8 cellular contexts compared by ENCODE assay signal in the genomic region with DNA sequence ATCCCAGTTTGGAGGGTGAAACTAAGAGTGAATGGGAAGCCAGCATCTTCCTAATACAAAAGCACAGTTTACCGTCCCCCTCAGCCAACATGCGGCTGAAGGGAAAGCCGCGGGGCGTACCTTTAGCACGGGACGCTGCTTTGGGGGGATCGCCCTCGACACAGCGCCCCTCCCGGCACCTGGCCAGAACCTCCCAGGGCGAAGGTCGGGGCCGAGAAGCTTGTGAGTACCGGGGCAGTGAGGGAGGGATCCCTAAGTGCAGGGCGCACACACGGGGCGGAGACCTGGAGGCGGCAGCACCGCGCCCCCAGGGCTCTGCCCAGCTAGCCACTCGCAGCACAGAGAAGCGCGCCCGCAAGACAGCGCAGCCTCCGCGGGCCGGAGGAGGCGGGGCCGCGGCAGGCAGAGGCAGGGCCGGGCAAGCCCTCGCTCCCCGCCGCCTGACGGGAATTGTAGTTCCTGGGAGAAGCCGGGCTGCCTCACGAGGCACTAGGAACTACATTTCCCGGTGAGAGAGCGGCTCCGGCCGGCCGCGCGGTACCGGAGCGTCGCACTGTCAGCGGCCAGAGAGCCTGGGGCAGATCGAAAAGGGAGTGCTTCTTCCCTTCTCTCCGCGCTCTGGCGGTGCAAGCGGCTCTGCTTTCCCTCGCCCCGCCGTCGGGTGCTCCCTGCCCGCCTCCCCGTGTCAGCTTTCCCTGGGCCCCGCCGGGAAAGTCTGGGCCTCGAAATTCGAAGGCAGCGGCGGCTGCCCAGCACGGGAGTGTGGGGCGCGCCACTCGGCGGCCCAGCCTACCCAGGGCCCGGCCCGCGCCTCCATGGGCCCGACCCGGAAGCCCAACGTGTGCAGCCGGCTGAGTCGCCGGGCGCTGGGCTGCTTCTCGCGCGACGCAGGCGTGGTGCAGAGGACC. TPM values are rescaled to one million over a fixed set of nuclear protein-coding genes. Genes with fewer than 3 reads are reported as not detected.
DNase-seq lines count a peak whose midpoint lies in the region; TF ChIP-seq lines count a peak whose summit lies in the region.

TSS of gene DCAF17 (plus strand) at position 464 of the 908 bp plus-strand sequence. CDS start at position 816, 352 bp downstream.
A gene with protein sequence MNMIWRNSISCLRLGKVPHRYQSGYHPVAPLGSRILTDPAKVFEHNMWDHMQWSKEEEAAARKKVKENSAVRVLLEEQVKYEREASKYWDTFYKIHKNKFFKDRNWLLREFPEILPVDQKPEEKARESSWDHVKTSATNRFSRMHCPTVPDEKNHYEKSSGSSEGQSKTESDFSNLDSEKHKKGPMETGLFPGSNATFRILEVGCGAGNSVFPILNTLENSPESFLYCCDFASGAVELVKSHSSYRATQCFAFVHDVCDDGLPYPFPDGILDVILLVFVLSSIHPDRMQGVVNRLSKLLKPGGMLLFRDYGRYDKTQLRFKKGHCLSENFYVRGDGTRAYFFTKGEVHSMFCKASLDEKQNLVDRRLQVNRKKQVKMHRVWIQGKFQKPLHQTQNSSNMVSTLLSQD (minus strand): TSS at position 228 of the 908 bp plus-strand sequence. CDS start 41,805 bp downstream, outside the sequence.

- H2BK20ac ChIP-seq in H9 (ENCODE audit: low read depth, low read length, poor library complexity, severe bottlenecking) = no peak within 1 kb of the TSS

- H2BK15ac ChIP-seq in H9 (ENCODE audit: low read depth, low read length) = no peak within 1 kb of the TSS

- H3K9me3 Mint-ChIP-seq in H9 (no peaks in the 10 kb centered on the region), neural progenitor cell (no peaks in the 10 kb centered on the region)

- no peak within 1 kb of the TSS for H4K91ac ChIP-seq in H9 (ENCODE audit: insufficient read length, low read depth, low read length)

- peak within 1 kb of the TSS; percentile 90 for H3K18ac ChIP-seq in H9 (ENCODE audit: insufficient read length, low read depth, low read length)

- H3K27ac ChIP-seq in H9 (ENCODE audit: insufficient read length, low read depth, low read length) (peak within 1 kb of the TSS; percentile 83), neural progenitor cell (peak within 1 kb of the TSS; percentile 89)

- H3K9ac ChIP-seq in H9 (ENCODE audit: extremely low read depth, insufficient read length, low read length) = peak within 1 kb of the TSS; percentile 79
- H3K9ac ChIP-seq in neural progenitor cell = peak within 1 kb of the TSS; percentile 45

- H3K4me1 ChIP-seq in H9 (ENCODE audit: insufficient read depth, low read length) = peaks cover 2% of the 10 kb centered on the region; the same call in 1 of the 2 replicates
- H3K4me1 ChIP-seq in neural progenitor cell = peaks cover 29% of the 10 kb centered on the region

- H3K36me3 Mint-ChIP-seq in H9 (ENCODE audit: insufficient read depth in 1 of 3, low read depth in 3 of 3) (peaks cover 34 to 40% (median 36%) of the 10 kb centered on the region in 3 experiments; a peak in 6 of 7 replicates), neural progenitor cell (peaks cover 27% of the 10 kb centered on the region)

- no peak within 1 kb of the TSS for H2AK5ac ChIP-seq in H9 (ENCODE audit: insufficient read length, low read length)

- no peaks in the 10 kb centered on the region for H4K20me1 ChIP-seq in H9 (ENCODE audit: control insufficient read depth, insufficient read depth, insufficient read length)
- no peaks in the 10 kb centered on the region for H4K20me1 ChIP-seq in neural progenitor cell (ENCODE audit: low read depth)

- no peaks in the 10 kb centered on the region for H3K9me3 ChIP-seq in H9 (ENCODE audit: control insufficient read depth, low read depth, low read length)
- H3K9me3 ChIP-seq in neural progenitor cell (ENCODE audit: low read depth) = no peaks in the 10 kb centered on the region

- peaks cover 19% of the 10 kb centered on the region for H3K36me3 ChIP-seq in neural progenitor cell

- H2AFZ ChIP-seq in H9 (ENCODE audit: low read length) (no peak within 1 kb of the TSS), neural progenitor cell (replicated peaks) (peak within 1 kb of the TSS; percentile 83)

- H2BK120ac ChIP-seq in H9 (ENCODE audit: low read depth, low read length, poor library complexity, severe bottlenecking) = no peak within 1 kb of the TSS

- no peak within 1 kb of the TSS for H3K23ac ChIP-seq in H9 (ENCODE audit: insufficient read length, low read depth, low read length)

- no CpG with 5 or more reads among the region's 87 CpGs for WGBS in H9 (ENCODE audit: extremely low coverage, insufficient read length, low lambda C conversion rate)

- peak; percentile 96 for DNase-seq in GDM1 (lab: John Stamatoyannopoulos, UW)
- DNase-seq in H9 = peak; percentile 98
- peak; percentile 95 for DNase-seq in M059J (ENCODE audit: low read depth)
- peak; percentile 85 for DNase-seq in SIG-M5 (lab: John Stamatoyannopoulos, UW)
- DNase-seq in activated gamma-delta T cell treated with Interleukin-2 at 50 U/mL for 16 hours = peak; percentile 92
- peak; percentile 97 to 99 for DNase-seq in foreskin fibroblast
- DNase-seq in neural progenitor cell (ENCODE audit: low spot score) = peak; percentile 99
- DNase-seq in stromal cell of bone marrow (ENCODE audit: low read depth) = peak; percentile 95

- H4K8ac ChIP-seq in H9 (replicated peaks; ENCODE audit: insufficient read length, low read depth, low read length) = no peak within 1 kb of the TSS

- H3K4me3 ChIP-seq in foreskin fibroblast (ENCODE audit: low read depth in 1 of 2, low read length in 2 of 2) (peak within 1 kb of the TSS; percentile 66 to 92), neural progenitor cell (peak within 1 kb of the TSS; percentile 68)

- H2BK12ac ChIP-seq in H9 (ENCODE audit: insufficient read length, low read depth, low read length) = no peak within 1 kb of the TSS

- TF ChIP-seq CTCF in H9 (conservative IDR thresholded peaks at IDR 0.05) (peak; percentile 74), foreskin fibroblast (IDR thresholded peaks at IDR 0.05; ENCODE audit: low read depth, low read length) (peak; percentile 14), neural progenitor cell (IDR thresholded peaks at IDR 0.05) (peak; percentile 62)

- peak within 1 kb of the TSS; percentile 94 for H4K5ac ChIP-seq in H9 (ENCODE audit: insufficient read length, low read depth, low read length)

- H2BK5ac ChIP-seq in H9 (ENCODE audit: insufficient read length, low read length) = no peak within 1 kb of the TSS

- peaks cover 24% of the 10 kb centered on the region for H3F3A ChIP-seq in neural progenitor cell (ENCODE audit: low read depth)

- H3K4me2 ChIP-seq in H9 (ENCODE audit: insufficient read depth, insufficient read length, low read length) (peak within 1 kb of the TSS; percentile 86), neural progenitor cell (peak within 1 kb of the TSS; percentile 81)

- H3K27ac Mint-ChIP-seq in H9 (peak within 1 kb of the TSS; percentile 94 to 99 (median 99)), neural progenitor cell (peak within 1 kb of the TSS; percentile 52)

- H3T11ph ChIP-seq in H9 (ENCODE audit: low read length) = no peak within 1 kb of the TSS

- peak within 1 kb of the TSS; percentile 76 to 89 for H3K4me3 Mint-ChIP-seq in H9
- peak within 1 kb of the TSS; percentile 93 for H3K4me3 Mint-ChIP-seq in neural progenitor cell

- H3K4ac ChIP-seq in H9 (ENCODE audit: low read depth, low read length) = no peak within 1 kb of the TSS; the same call in 1 of the 2 replicates

- no peaks in the 10 kb centered on the region; the same call in 1 of the 2 replicates for H3K79me2 ChIP-seq in H9 (ENCODE audit: insufficient read depth, low read length)
- peaks cover 85% of the 10 kb centered on the region for H3K79me2 ChIP-seq in neural progenitor cell (ENCODE audit: low read depth)

- H3K27me3 ChIP-seq in H9 (ENCODE audit: insufficient read depth, low read length) (no peaks in the 10 kb centered on the region), neural progenitor cell (no peaks in the 10 kb centered on the region)

- H3K56ac ChIP-seq in H9 (ENCODE audit: insufficient read length, low read depth, low read length) = no peak within 1 kb of the TSS

- H3K27me3 Mint-ChIP-seq in H9 (ENCODE audit: low read depth) (no peaks in the 10 kb centered on the region), neural progenitor cell (ENCODE audit: insufficient read depth, low read depth) (no peaks in the 10 kb centered on the region)

- H3K23me2 ChIP-seq in H9 (ENCODE audit: insufficient read length, low read depth, low read length, poor library complexity, severe bottlenecking) = peaks cover 10% of the 10 kb centered on the region

- H3K4me1 Mint-ChIP-seq in H9 (peaks cover 43 to 46% of the 10 kb centered on the region in 2 experiments), neural progenitor cell (peaks cover 23% of the 10 kb centered on the region)

- peak within 1 kb of the TSS; percentile 75 for H3K14ac ChIP-seq in H9 (ENCODE audit: insufficient read depth, low read length)

- H3K79me1 ChIP-seq in H9 (ENCODE audit: insufficient read depth, low read depth, low read length, poor library complexity, severe bottlenecking) = no peaks in the 10 kb centered on the region

RNA-seq across cellular contexts. Expression of gene DCAF17, which starts in this region (rescaled TPM):
- total RNA-seq in H9 (2021) (25.5 and 28.1 TPM in 2 replicates), neural progenitor cell (ENCODE audit: low replicate concordance) (38.4 and 53.8 TPM in 2 replicates)
- total RNA-seq in M059J (2014; rRNA removed; shearing (Covaris generic)) = 10.7 and 13.0 TPM in 2 replicates

RNA-seq across cellular contexts. Expression of the second gene that starts in this region (rescaled TPM):
- total RNA-seq in H9 (2021) (40.9 and 44.7 TPM in 2 replicates), neural progenitor cell (ENCODE audit: low replicate concordance) (25.3 and 29.2 TPM in 2 replicates)
- 8.1 and 16.6 TPM in 2 replicates for total RNA-seq in M059J (2014; rRNA removed; shearing (Covaris generic))

Comparison
In these comparisons a context has a peak if more than half of its experiments do, and no peak if none do; other contexts are left out.
1. Peak in every context shown above with its lines: DNase-seq, H3K4me3 ChIP-seq and H3K27ac ChIP-seq.
2. CTCF ChIP-seq: peak in every context shown above with its lines; median percentile 74 in H9; 62 in neural progenitor cell; 14 in foreskin fibroblast.